Comparison of ENCODE assay signal across 22 cellular contexts in the genomic region with DNA sequence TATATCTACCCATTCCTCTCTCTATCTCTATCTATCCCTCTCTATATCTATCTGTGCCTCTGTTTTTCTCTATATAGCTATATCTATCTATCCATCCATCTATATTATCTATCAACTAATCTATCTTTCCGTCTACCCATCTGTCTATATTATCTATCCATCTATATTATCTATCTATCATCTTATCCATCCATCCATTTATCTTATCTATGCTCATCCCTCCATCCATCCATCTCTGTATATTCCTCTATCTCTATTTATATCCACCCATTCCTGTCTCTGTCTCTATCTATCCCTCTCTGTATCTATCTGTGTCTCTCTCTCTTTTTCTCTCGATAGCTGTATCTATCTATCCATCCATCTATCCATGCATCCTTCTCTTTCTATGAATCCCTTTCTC. TPM values are rescaled to one million over a fixed set of nuclear protein-coding genes. Genes with fewer than 3 reads are reported as not detected.
DNase-seq lines count a peak whose midpoint lies in the region; ATAC-seq, FAIRE-seq and TF ChIP-seq lines count a peak whose summit lies in the region.
"Had no signal": no experiment of that assay in that cellular context is flagged by ENCODE, and none has a peak within 500 bp of the region (broad histone marks: within the 10 kb centered on the region; RNA-seq: fewer than 3 reads in every experiment).

No MANE protein-coding gene starts in this region.

- no peak overlapping the region for H3K27ac ChIP-seq in K562 (ENCODE audit: extremely low read depth, low read depth, low read length)
- H3K27ac ChIP-seq: GM23248, HL-60 had no signal

- H3K9ac ChIP-seq in K562 (ENCODE audit: insufficient read depth in 1 of 2, low read depth in 2 of 2, low read length in 2 of 2): no peak overlapping the region
- H3K9ac ChIP-seq: GM23248 had no signal

- no peaks in the 10 kb centered on the region for H3K9me3 Mint-ChIP-seq in activated T-cell treated with anti-CD3 and anti-CD28 coated beads, Interleukin-2, amount 50 U/mL, for 72 hours
- H3K9me3 Mint-ChIP-seq in natural killer cell: no peaks in the 10 kb centered on the region
- H3K9me3 Mint-ChIP-seq: CD4-positive, alpha-beta T cell had no signal

- TF ChIP-seq CTCF in K562 (IDR thresholded peaks at IDR 0.05 in 2 of 3, conservative IDR thresholded peaks at IDR 0.05 in 1 of 3; ENCODE audit: insufficient read depth in 2 of 3, low read depth in 1 of 3, low read length in 3 of 3) (no peak), natural killer cell (IDR thresholded peaks at IDR 0.05) (no peak)

- intact Hi-C loops in K562 (cut with micrococcal nuclease): no loop called here
- intact Hi-C loops in natural killer cell (cut with micrococcal nuclease): no loop called here

- H3K9me1 ChIP-seq in K562 (ENCODE audit: control insufficient read depth, insufficient read depth, low read length): no peaks in the 10 kb centered on the region

- POLR2A ChIA-PET in K562 (lab: Yijun Ruan, JAX): no interaction called here

- peaks cover 7 to 16% of the 10 kb centered on the region in 2 donors for H3K36me3 Mint-ChIP-seq in activated T-cell treated with anti-CD3 and anti-CD28 coated beads, Interleukin-2, amount 50 U/mL, for 72 hours (ENCODE audit: insufficient read depth in 2 of 2)
- H3K36me3 Mint-ChIP-seq in natural killer cell: no peaks in the 10 kb centered on the region

- TF ChIP-seq EP300 in K562 (IDR thresholded peaks at IDR 0.05; ENCODE audit: low read length): no peak

- no peaks in the 10 kb centered on the region for H3K79me2 ChIP-seq in K562 (ENCODE audit: control insufficient read depth, insufficient read depth, low read length)

- no peak for FAIRE-seq in K562 (lab: Jason Lieb, UNC)
- FAIRE-seq: A204.1, GM12878, GM19239 had no signal

- TF ChIP-seq POLR2A in K562 (conservative IDR thresholded peaks at IDR 0.05): no peak

- no peak for TF ChIP-seq RAD21 in K562 (CRISPR knock-in tag; conservative IDR thresholded peaks at IDR 0.05 in 1 of 2, IDR thresholded peaks at IDR 0.05 in 1 of 2)

- H3K36me3 ChIP-seq in K562 (ENCODE audit: control insufficient read depth, insufficient read depth, low read length): peaks cover 62% of the 10 kb centered on the region; the same call in 2 of the 3 replicates

- 76% methylated on average over 2 of the region's 2 CpGs for WGBS in K562 (ENCODE audit: insufficient coverage, low coverage, missing lambda C conversion rate)

- H3K4me1 Mint-ChIP-seq in activated T-cell treated with anti-CD3 and anti-CD28 coated beads, Interleukin-2, amount 50 U/mL, for 72 hours (ENCODE audit: low read depth): no peaks in the 10 kb centered on the region
- H3K4me1 Mint-ChIP-seq in natural killer cell: peaks cover 31 to 32% of the 10 kb centered on the region in 2 donors

- no peak overlapping the region for H3K4me3 Mint-ChIP-seq in activated T-cell treated with anti-CD3 and anti-CD28 coated beads, Interleukin-2, amount 50 U/mL, for 72 hours
- peak overlapping the region; percentile 29 for H3K4me3 Mint-ChIP-seq in natural killer cell
- H3K4me3 Mint-ChIP-seq: CD4-positive, alpha-beta T cell had no signal

- H3K4me3 ChIP-seq in K562: no peak overlapping the region
- H3K4me3 ChIP-seq: GM12878, GM23248, HAP-1 had no signal

- H3K4me1 ChIP-seq in K562 (replicated peaks in 1 of 2; ENCODE audit: control insufficient read depth in 2 of 2, insufficient read depth in 2 of 2, low read length in 2 of 2): peaks cover 0 to 5% of the 10 kb centered on the region in 2 experiments; a peak in 2 of 5 replicates
- H3K4me1 ChIP-seq: HAP-1 had no signal

- in situ Hi-C loops in K562 (cut with MboI): no loop called here

- H3K27me3 Mint-ChIP-seq in activated T-cell treated with anti-CD3 and anti-CD28 coated beads, Interleukin-2, amount 50 U/mL, for 72 hours (ENCODE audit: low read depth): no peaks in the 10 kb centered on the region
- H3K27me3 Mint-ChIP-seq in natural killer cell (ENCODE audit: low read depth in 2 of 2): no peaks in the 10 kb centered on the region
- H3K27me3 Mint-ChIP-seq: CD4-positive, alpha-beta T cell had no signal

- no TSS peak for BruUV-seq in K562 (replicated peaks; lab: Mats Ljungman, UMichigan)

- DNase-seq in activated T-cell treated with anti-CD3 and anti-CD28 coated beads, Interleukin-2, amount 50 U/mL, for 72 hours: no peak
- DNase-seq in activated T-cell treated with anti-CD3 and anti-CD28 coated beads, Interleukin-2, amount 50 U/mL, for 48 hours: no peak
- no peak for DNase-seq in K562 (ENCODE audit: extremely low read depth in 1 of 4, low spot score in 3 of 4)
- DNase-seq in natural killer cell: no peak
- DNase-seq in NAMALWA (ENCODE audit: low spot score): no peak
- DNase-seq: Calu3; CD4-positive, alpha-beta T cell; EL; GM23248; NCI-H1417 treated with DMSO at 0.1 percent for 48 hours; NCI-H187 treated with DMSO at 0.1 percent for 48 hours; NCI-H2227 treated with DMSO at 0.1 percent for 48 hours; NCI-H510A treated with DMSO at 0.1 percent for 48 hours; NCI-H82; OCI-M1 had no signal

- CTCF ChIA-PET in K562 (lab: Yijun Ruan, JAX; ENCODE audit: low intra/inter-chr PET ratio): no interaction called here

- no peaks in the 10 kb centered on the region for H3K9me3 ChIP-seq in K562 (replicated peaks; ENCODE audit: control insufficient read depth, insufficient read depth, low read depth, low read length)
- H3K9me3 ChIP-seq: HAP-1 had no signal

- no peak overlapping the region for H3K4me2 ChIP-seq in K562 (ENCODE audit: insufficient read depth, low read length)

- no peaks in the 10 kb centered on the region for H4K20me1 ChIP-seq in K562 (replicated peaks; ENCODE audit: control insufficient read depth, insufficient read depth, low read length)

- H2AFZ ChIP-seq in K562 (ENCODE audit: low read depth, low read length): no peak overlapping the region
- H2AFZ ChIP-seq: GM23248 had no signal

- ATAC-seq in activated T-cell treated with anti-CD3 and anti-CD28 coated beads, Interleukin-2, amount 50 U/mL, for 72 hours (replicated peaks in 1 of 2): no peak
- ATAC-seq in K562: no peak
- no peak for ATAC-seq in natural killer cell
- no peak for ATAC-seq in GM18502 (IDR thresholded peaks at IDR 0.05; ENCODE audit: poor library complexity, unreplicated experiment)
- ATAC-seq: GM12878 had no signal

- no peaks in the 10 kb centered on the region for H3K27me3 ChIP-seq in K562 (ENCODE audit: control insufficient read depth in 2 of 2, insufficient read depth in 2 of 2, low read length in 2 of 2)

- H3K27ac Mint-ChIP-seq in activated T-cell treated with anti-CD3 and anti-CD28 coated beads, Interleukin-2, amount 50 U/mL, for 72 hours: peak overlapping the region; percentile 68
- H3K27ac Mint-ChIP-seq in natural killer cell: peak overlapping the region; percentile 64 to 72
- H3K27ac Mint-ChIP-seq: CD4-positive, alpha-beta T cell had no signal

RNA-seq across cellular contexts. Expression of a gene that starts 14.2 kb away (rescaled TPM):
- total RNA-seq in activated T-cell treated with anti-CD3 and anti-CD28 coated beads, Interleukin-2, amount 50 U/mL, for 72 hours: under 1 TPM; 0.38 to 0.39 TPM
- not detected in 2 replicates for total RNA-seq in K562 (2011; cell fraction: chromatin; rRNA removed; ENCODE audit: low replicate concordance)
- 1.1 and 1.3 TPM in 2 replicates for total RNA-seq in K562 (2011; cell fraction: nucleolus; rRNA removed)
- 0.51 TPM in 1 of 2 replicates, not detected in the other for total RNA-seq in K562 (2011; cell fraction: nucleoplasm; rRNA removed)
- total RNA-seq in K562 (2014; rRNA removed) (0.27 and 0.29 TPM in 2 replicates), K562 (2014; rRNA removed; fragmentation: Illumina TruSeq; extraction: Trizol) (not detected in 2 replicates), K562 (2015; rRNA removed; fragmentation: Illumina TruSeq; extraction: Trizol) (not detected in 2 replicates), K562 (2021) (0.29 and 0.35 TPM in 2 replicates), natural killer cell (under 1 TPM in 2 of 3 donors, not detected in 1; 0.35 to 0.73 TPM)
- polyA plus RNA-seq in K562 (2011; rRNA removed) (0.06 TPM in 1 of 2 replicates, not detected in the other), K562 (2014; fragmentation: Illumina TruSeq; extraction: Trizol) (not detected in 2 replicates), K562 (2014; fragmentation: Nextera tagmentation; extraction: Ambion mirVana) (not detected), K562 (2014; rRNA removed) (0.34 and 0.36 TPM in 2 replicates)
- 0.10 and 0.88 TPM in 2 replicates for polyA plus RNA-seq in K562 (2011; cell fraction: cytosol; rRNA removed)
- polyA plus RNA-seq in K562 (2011; cell fraction: nucleus; rRNA removed): 0.13 and 0.34 TPM in 2 replicates
- 0.16 and 0.65 TPM in 2 replicates for polyA plus RNA-seq in K562 (2012)
- polyA minus RNA-seq in K562 (2011; rRNA and poly(A)+ RNA removed): not detected in 2 replicates
- polyA minus RNA-seq in K562 (2011; cell fraction: cytosol; rRNA and poly(A)+ RNA removed): not detected in 2 replicates
- 0.40 TPM in 1 of 2 replicates, not detected in the other for polyA minus RNA-seq in K562 (2011; cell fraction: nucleus; rRNA and poly(A)+ RNA removed)
- total RNA-seq: CD4-positive, alpha-beta T cell; GM12878; Right ventricle myocardium superior had no signal
- polyA plus RNA-seq: GM12878 had no signal

RNA-seq across cellular contexts. Expression of a gene that starts 27.8 kb away (rescaled TPM):
- total RNA-seq in activated T-cell treated with anti-CD3 and anti-CD28 coated beads, Interleukin-2, amount 50 U/mL, for 72 hours: 100 to 1,000 TPM; 239 to 278 TPM
- 22.5 and 89.0 TPM in 2 replicates for total RNA-seq in K562 (2011; cell fraction: chromatin; rRNA removed; ENCODE audit: low replicate concordance)
- 76.9 and 79.6 TPM in 2 replicates for total RNA-seq in K562 (2011; cell fraction: nucleolus; rRNA removed)
- total RNA-seq in K562 (2011; cell fraction: nucleoplasm; rRNA removed): 33.7 and 45.6 TPM in 2 replicates
- total RNA-seq in K562 (2014; rRNA removed) (108 and 133 TPM in 2 replicates), K562 (2014; rRNA removed; fragmentation: Illumina TruSeq; extraction: Trizol) (25.8 and 37.3 TPM in 2 replicates), K562 (2015; rRNA removed; fragmentation: Illumina TruSeq; extraction: Trizol) (75.0 and 80.6 TPM in 2 replicates), K562 (2021) (222 and 228 TPM in 2 replicates), natural killer cell (100 to 1,000 TPM; 323 to 351 (median 350) TPM)
- polyA plus RNA-seq in K562 (2011; rRNA removed) (52.1 and 63.7 TPM in 2 replicates), K562 (2014; fragmentation: Illumina TruSeq; extraction: Trizol) (77.5 and 97.5 TPM in 2 replicates), K562 (2014; fragmentation: Nextera tagmentation; extraction: Ambion mirVana) (under 1 TPM; 0.30 to 0.57 TPM), K562 (2014; rRNA removed) (97.3 and 108 TPM in 2 replicates)
- polyA plus RNA-seq in K562 (2011; cell fraction: cytosol; rRNA removed): 66.1 and 116 TPM in 2 replicates
- 105 and 144 TPM in 2 replicates for polyA plus RNA-seq in K562 (2011; cell fraction: nucleus; rRNA removed)
- 160 and 186 TPM in 2 replicates for polyA plus RNA-seq in K562 (2012)
- 37.3 and 59.9 TPM in 2 replicates for polyA minus RNA-seq in K562 (2011; rRNA and poly(A)+ RNA removed)
- polyA minus RNA-seq in K562 (2011; cell fraction: cytosol; rRNA and poly(A)+ RNA removed): 93.0 and 105 TPM in 2 replicates
- 25.6 and 39.1 TPM in 2 replicates for polyA minus RNA-seq in K562 (2011; cell fraction: nucleus; rRNA and poly(A)+ RNA removed)

RNA-seq across cellular contexts. Expression of a gene that starts 35.0 kb away (rescaled TPM):
- 10 to 100 TPM; 24.1 to 28.6 TPM for total RNA-seq in activated T-cell treated with anti-CD3 and anti-CD28 coated beads, Interleukin-2, amount 50 U/mL, for 72 hours
- total RNA-seq in K562 (2011; cell fraction: chromatin; rRNA removed; ENCODE audit: low replicate concordance): 18.6 and 50.3 TPM in 2 replicates
- total RNA-seq in K562 (2011; cell fraction: nucleolus; rRNA removed): 32.9 and 38.4 TPM in 2 replicates
- 26.4 and 30.8 TPM in 2 replicates for total RNA-seq in K562 (2011; cell fraction: nucleoplasm; rRNA removed)
- 54.7 and 71.2 TPM in 2 replicates for total RNA-seq in K562 (2014; rRNA removed)
- 7.8 and 12.0 TPM in 2 replicates for total RNA-seq in K562 (2014; rRNA removed; fragmentation: Illumina TruSeq; extraction: Trizol)
- total RNA-seq in K562 (2015; rRNA removed; fragmentation: Illumina TruSeq; extraction: Trizol): 39.7 and 46.3 TPM in 2 replicates
- total RNA-seq in K562 (2021): 49.7 and 51.7 TPM in 2 replicates
- polyA plus RNA-seq in K562 (2011; rRNA removed): 24.8 and 26.6 TPM in 2 replicates
- 25.0 and 75.6 TPM in 2 replicates for polyA plus RNA-seq in K562 (2011; cell fraction: cytosol; rRNA removed)
- 15.3 and 27.8 TPM in 2 replicates for polyA plus RNA-seq in K562 (2011; cell fraction: nucleus; rRNA removed)
- polyA plus RNA-seq in K562 (2012): 37.9 and 39.8 TPM in 2 replicates
- polyA plus RNA-seq in K562 (2014; fragmentation: Illumina TruSeq; extraction: Trizol): 13.6 and 35.1 TPM in 2 replicates
- 1 to 10 TPM in 1 of 2 experiments, under 1 TPM in 1; 0.49 to 1.1 TPM for polyA plus RNA-seq in K562 (2014; fragmentation: Nextera tagmentation; extraction: Ambion mirVana)
- polyA plus RNA-seq in K562 (2014; rRNA removed): 50.8 and 52.2 TPM in 2 replicates
- 6.3 and 11.7 TPM in 2 replicates for polyA minus RNA-seq in K562 (2011; rRNA and poly(A)+ RNA removed)
- polyA minus RNA-seq in K562 (2011; cell fraction: cytosol; rRNA and poly(A)+ RNA removed): 32.3 and 41.7 TPM in 2 replicates
- 8.9 and 9.0 TPM in 2 replicates for polyA minus RNA-seq in K562 (2011; cell fraction: nucleus; rRNA and poly(A)+ RNA removed)
- 10 to 100 TPM; 25.3 to 34.5 (median 31.4) TPM for total RNA-seq in natural killer cell

RNA-seq across cellular contexts. Expression of a gene that starts 41.8 kb away (rescaled TPM):
- total RNA-seq in activated T-cell treated with anti-CD3 and anti-CD28 coated beads, Interleukin-2, amount 50 U/mL, for 72 hours: 100 to 1,000 TPM; 225 to 236 TPM
- total RNA-seq in K562 (2011; cell fraction: chromatin; rRNA removed; ENCODE audit: low replicate concordance): 212 and 603 TPM in 2 replicates
- total RNA-seq in K562 (2011; cell fraction: nucleolus; rRNA removed): 468 and 513 TPM in 2 replicates
- total RNA-seq in K562 (2011; cell fraction: nucleoplasm; rRNA removed): 227 and 308 TPM in 2 replicates
- total RNA-seq in K562 (2014; rRNA removed): 239 and 284 TPM in 2 replicates
- 75.4 and 90.3 TPM in 2 replicates for total RNA-seq in K562 (2014; rRNA removed; fragmentation: Illumina TruSeq; extraction: Trizol)
- total RNA-seq in K562 (2015; rRNA removed; fragmentation: Illumina TruSeq; extraction: Trizol): 163 and 166 TPM in 2 replicates
- total RNA-seq in K562 (2021): 244 and 249 TPM in 2 replicates
- polyA plus RNA-seq in K562 (2011; rRNA removed): 120 and 136 TPM in 2 replicates
- polyA plus RNA-seq in K562 (2011; cell fraction: cytosol; rRNA removed): 104 and 196 TPM in 2 replicates
- 938 and 1,011 TPM in 2 replicates for polyA plus RNA-seq in K562 (2011; cell fraction: nucleus; rRNA removed)
- 261 and 285 TPM in 2 replicates for polyA plus RNA-seq in K562 (2012)
- polyA plus RNA-seq in K562 (2014; fragmentation: Illumina TruSeq; extraction: Trizol): 140 and 177 TPM in 2 replicates
- polyA plus RNA-seq in K562 (2014; fragmentation: Nextera tagmentation; extraction: Ambion mirVana): 100 to 1,000 TPM; 188 to 230 TPM
- polyA plus RNA-seq in K562 (2014; rRNA removed): 239 and 250 TPM in 2 replicates
- polyA minus RNA-seq in K562 (2011; rRNA and poly(A)+ RNA removed): 62.7 and 99.1 TPM in 2 replicates
- 83.0 and 99.1 TPM in 2 replicates for polyA minus RNA-seq in K562 (2011; cell fraction: cytosol; rRNA and poly(A)+ RNA removed)
- 152 and 185 TPM in 2 replicates for polyA minus RNA-seq in K562 (2011; cell fraction: nucleus; rRNA and poly(A)+ RNA removed)
- total RNA-seq in natural killer cell: 100 to 1,000 TPM; 397 to 569 (median 557) TPM

RNA-seq across cellular contexts. Expression of a gene that starts 57.3 kb away (rescaled TPM):
- 10 to 100 TPM; 62.5 to 64.1 TPM for total RNA-seq in activated T-cell treated with anti-CD3 and anti-CD28 coated beads, Interleukin-2, amount 50 U/mL, for 72 hours
- 66.1 and 87.4 TPM in 2 replicates for total RNA-seq in K562 (2011; cell fraction: chromatin; rRNA removed; ENCODE audit: low replicate concordance)
- total RNA-seq in K562 (2011; cell fraction: nucleolus; rRNA removed): 67.0 and 68.3 TPM in 2 replicates
- 68.0 and 69.1 TPM in 2 replicates for total RNA-seq in K562 (2011; cell fraction: nucleoplasm; rRNA removed)
- total RNA-seq in K562 (2014; rRNA removed): 62.1 and 71.5 TPM in 2 replicates
- 51.2 and 60.9 TPM in 2 replicates for total RNA-seq in K562 (2014; rRNA removed; fragmentation: Illumina TruSeq; extraction: Trizol)
- total RNA-seq in K562 (2015; rRNA removed; fragmentation: Illumina TruSeq; extraction: Trizol): 85.3 and 86.5 TPM in 2 replicates
- total RNA-seq in K562 (2021): 94.8 and 99.9 TPM in 2 replicates
- polyA plus RNA-seq in K562 (2011; rRNA removed): 83.5 and 113 TPM in 2 replicates
- 101 TPM in 2 replicates for polyA plus RNA-seq in K562 (2011; cell fraction: cytosol; rRNA removed)
- polyA plus RNA-seq in K562 (2011; cell fraction: nucleus; rRNA removed): 78.2 and 79.0 TPM in 2 replicates
- polyA plus RNA-seq in K562 (2012): 69.4 and 84.8 TPM in 2 replicates
- 78.3 and 100 TPM in 2 replicates for polyA plus RNA-seq in K562 (2014; fragmentation: Illumina TruSeq; extraction: Trizol)
- polyA plus RNA-seq in K562 (2014; fragmentation: Nextera tagmentation; extraction: Ambion mirVana): 10 to 100 TPM; 13.2 to 16.2 TPM
- 61.7 and 79.2 TPM in 2 replicates for polyA plus RNA-seq in K562 (2014; rRNA removed)
- polyA minus RNA-seq in K562 (2011; rRNA and poly(A)+ RNA removed): 71.6 and 93.9 TPM in 2 replicates
- 31.4 and 40.9 TPM in 2 replicates for polyA minus RNA-seq in K562 (2011; cell fraction: cytosol; rRNA and poly(A)+ RNA removed)
- 22.5 and 40.4 TPM in 2 replicates for polyA minus RNA-seq in K562 (2011; cell fraction: nucleus; rRNA and poly(A)+ RNA removed)
- total RNA-seq in natural killer cell: 100 to 1,000 TPM; 148 to 238 (median 192) TPM
